In genomic region chr2:41782306-41783158, GRCh38 we compare ENCODE assay signal across 8 cellular contexts.
DNase-seq lines count a peak whose midpoint lies in the region; ATAC-seq and FAIRE-seq lines count a peak whose summit lies in the region.

No MANE protein-coding gene starts in this region.

- H3K27me3 ChIP-seq in H7 (ENCODE audit: control insufficient read depth, insufficient read depth, low read length): no peaks in the 10 kb centered on the region

- POLR2A ChIA-PET in activated CD4-positive, alpha-beta memory T cell treated with anti-CD3 and anti-CD28 coated beads for 36 hours (lab: Charles Lee): no interaction called here

- H3K9me3 Mint-ChIP-seq in activated CD8-positive, alpha-beta memory T cell treated with anti-CD3 and anti-CD28 coated beads, Interleukin-2, amount 10 ng/mL, durations not matched to agents 7 days and 5 days (ENCODE audit: low read depth): no peaks in the 10 kb centered on the region
- no peaks in the 10 kb centered on the region for H3K9me3 Mint-ChIP-seq in activated CD4-positive, alpha-beta memory T cell treated with anti-CD3 and anti-CD28 coated beads for 36 hours

- H3K36me3 ChIP-seq in H7 (replicated peaks; ENCODE audit: control insufficient read depth, insufficient read depth, low read length): no peaks in the 10 kb centered on the region

- ATAC-seq in activated CD8-positive, alpha-beta memory T cell treated with anti-CD3 and anti-CD28 coated beads, Interleukin-2, amount 10 ng/mL, durations not matched to agents 7 days and 5 days: no peak

- intact Hi-C loops in activated CD4-positive, alpha-beta memory T cell treated with anti-CD3 and anti-CD28 coated beads for 36 hours (cut with micrococcal nuclease): loop anchor here (1.0 to 10.0 kb wide), 3 partner anchors 168 to 1869 kb away; no protein-coding TSS in a partner anchor

- peaks cover 7% of the 10 kb centered on the region for H3K27me3 Mint-ChIP-seq in activated CD8-positive, alpha-beta memory T cell treated with anti-CD3 and anti-CD28 coated beads, Interleukin-2, amount 10 ng/mL, durations not matched to agents 7 days and 5 days
- peaks cover 1% of the 10 kb centered on the region for H3K27me3 Mint-ChIP-seq in activated CD4-positive, alpha-beta memory T cell treated with anti-CD3 and anti-CD28 coated beads for 36 hours

- DNase-seq in activated CD8-positive, alpha-beta memory T cell treated with anti-CD3 and anti-CD28 coated beads, Interleukin-2, amount 50 U/mL, for 4 hours: peak; percentile 16
- DNase-seq in activated CD8-positive, alpha-beta memory T cell treated with anti-CD3 and anti-CD28 coated beads, Interleukin-2, amount 10 ng/mL, durations not matched to agents 7 days and 5 days: no peak
- DNase-seq in H7 (peak; percentile 13), NCI-H2107 (lab: John Stamatoyannopoulos, UW) (peak; percentile 9), frontal cortex (ENCODE audit: low spot score in 2 of 2) (peak in 1 of 2 donors; percentile 18), retina (peak; percentile 63), GM19238 (ENCODE audit: insufficient read length, low spot score) (no peak)
- DNase-seq in activated CD4-positive, alpha-beta memory T cell treated with anti-CD3 and anti-CD28 coated beads for 36 hours: peak; percentile 30

- no peaks in the 10 kb centered on the region for H3K4me1 Mint-ChIP-seq in activated CD8-positive, alpha-beta memory T cell treated with anti-CD3 and anti-CD28 coated beads, Interleukin-2, amount 10 ng/mL, durations not matched to agents 7 days and 5 days
- no peaks in the 10 kb centered on the region for H3K4me1 Mint-ChIP-seq in activated CD4-positive, alpha-beta memory T cell treated with anti-CD3 and anti-CD28 coated beads for 36 hours (ENCODE audit: low read depth)

- no peak overlapping the region for H3K4me3 Mint-ChIP-seq in activated CD8-positive, alpha-beta memory T cell treated with anti-CD3 and anti-CD28 coated beads, Interleukin-2, amount 10 ng/mL, durations not matched to agents 7 days and 5 days
- H3K4me3 Mint-ChIP-seq in activated CD4-positive, alpha-beta memory T cell treated with anti-CD3 and anti-CD28 coated beads for 36 hours: no peak overlapping the region

- FAIRE-seq in frontal cortex (lab: Jason Lieb, UNC): peak; percentile 80

- H3K4me3 ChIP-seq in H7 (ENCODE audit: insufficient read depth, low read depth, low read length): no peak overlapping the region

- CTCF ChIA-PET in activated CD8-positive, alpha-beta memory T cell treated with anti-CD3 and anti-CD28 coated beads, Interleukin-2, amount 10 ng/mL, durations not matched to agents 7 days and 5 days (lab: Charles Lee): interaction anchor here (1.3 kb wide), 1 partner anchor 15 kb away, joined by 3 read pairs; no protein-coding TSS in a partner anchor
- CTCF ChIA-PET in activated CD4-positive, alpha-beta memory T cell treated with anti-CD3 and anti-CD28 coated beads for 36 hours (lab: Charles Lee): interaction anchor here (0.8 to 1.1 kb wide), 4 partner anchors 11 to 1871 kb away, joined by 3 to 4 read pairs (median 3); no protein-coding TSS in a partner anchor

- H3K27ac Mint-ChIP-seq in activated CD8-positive, alpha-beta memory T cell treated with anti-CD3 and anti-CD28 coated beads, Interleukin-2, amount 10 ng/mL, durations not matched to agents 7 days and 5 days: no peak overlapping the region
- no peak overlapping the region for H3K27ac Mint-ChIP-seq in activated CD4-positive, alpha-beta memory T cell treated with anti-CD3 and anti-CD28 coated beads for 36 hours

- H3K36me3 Mint-ChIP-seq in activated CD8-positive, alpha-beta memory T cell treated with anti-CD3 and anti-CD28 coated beads, Interleukin-2, amount 10 ng/mL, durations not matched to agents 7 days and 5 days: no peaks in the 10 kb centered on the region
- H3K36me3 Mint-ChIP-seq in activated CD4-positive, alpha-beta memory T cell treated with anti-CD3 and anti-CD28 coated beads for 36 hours: no peaks in the 10 kb centered on the region

Comparison
In these comparisons a context has a peak if more than half of its experiments do, and no peak if none do; other contexts are left out.
1. DNase-seq: peak in activated CD8-positive, alpha-beta memory T cell treated with anti-CD3 and anti-CD28 coated beads, Interleukin-2, amount 50 U/mL, for 4 hours (single experiment), H7 (single experiment), NCI-H2107 (single experiment), activated CD4-positive, alpha-beta memory T cell treated with anti-CD3 and anti-CD28 coated beads for 36 hours (single experiment) and retina (single experiment); none in activated CD8-positive, alpha-beta memory T cell treated with anti-CD3 and anti-CD28 coated beads, Interleukin-2, amount 10 ng/mL, durations not matched to agents 7 days and 5 days (single experiment) and GM19238 (single experiment).